7 cellular contexts compared by ENCODE assay signal in the genomic region with DNA sequence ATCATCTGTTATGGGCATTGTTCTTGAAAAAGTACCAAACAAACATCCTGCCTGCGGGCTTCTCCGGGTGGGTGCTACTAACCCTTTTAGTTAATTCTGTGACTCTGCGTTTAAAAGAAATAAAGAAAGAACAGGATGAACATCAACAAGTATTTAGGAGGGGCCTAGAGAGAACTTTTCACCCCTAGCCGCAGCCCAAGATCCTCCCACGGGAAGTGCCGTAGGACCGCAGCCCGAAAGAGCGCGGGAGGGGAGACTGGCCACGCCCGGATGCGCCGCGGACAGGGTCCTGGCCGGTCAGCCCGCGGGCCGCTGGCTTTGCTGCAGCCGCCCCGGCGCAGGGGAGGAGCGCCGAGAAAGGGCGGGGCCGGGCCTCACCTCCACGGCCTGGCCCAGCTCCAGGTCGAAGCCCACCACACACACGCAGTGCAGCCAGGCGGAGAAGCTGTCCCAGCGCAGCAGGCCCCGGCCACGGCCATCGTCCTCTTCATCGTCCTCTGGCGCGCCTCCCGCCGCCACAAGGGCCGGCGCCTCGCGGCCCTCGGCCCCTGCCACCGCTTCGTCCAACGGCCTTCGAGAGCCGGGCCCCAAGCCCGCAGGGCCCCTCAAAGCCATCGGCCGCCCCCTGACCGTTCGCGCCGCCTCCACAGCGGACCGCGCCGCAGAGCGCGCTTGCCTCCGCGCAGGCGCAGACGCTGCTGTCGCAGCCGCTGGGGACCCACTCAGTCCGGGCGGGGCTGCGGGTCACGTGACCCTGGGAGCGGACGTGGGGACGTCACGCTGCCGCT.
DNase-seq lines count a peak whose midpoint lies in the region; ATAC-seq and TF ChIP-seq lines count a peak whose summit lies in the region.

A gene with protein sequence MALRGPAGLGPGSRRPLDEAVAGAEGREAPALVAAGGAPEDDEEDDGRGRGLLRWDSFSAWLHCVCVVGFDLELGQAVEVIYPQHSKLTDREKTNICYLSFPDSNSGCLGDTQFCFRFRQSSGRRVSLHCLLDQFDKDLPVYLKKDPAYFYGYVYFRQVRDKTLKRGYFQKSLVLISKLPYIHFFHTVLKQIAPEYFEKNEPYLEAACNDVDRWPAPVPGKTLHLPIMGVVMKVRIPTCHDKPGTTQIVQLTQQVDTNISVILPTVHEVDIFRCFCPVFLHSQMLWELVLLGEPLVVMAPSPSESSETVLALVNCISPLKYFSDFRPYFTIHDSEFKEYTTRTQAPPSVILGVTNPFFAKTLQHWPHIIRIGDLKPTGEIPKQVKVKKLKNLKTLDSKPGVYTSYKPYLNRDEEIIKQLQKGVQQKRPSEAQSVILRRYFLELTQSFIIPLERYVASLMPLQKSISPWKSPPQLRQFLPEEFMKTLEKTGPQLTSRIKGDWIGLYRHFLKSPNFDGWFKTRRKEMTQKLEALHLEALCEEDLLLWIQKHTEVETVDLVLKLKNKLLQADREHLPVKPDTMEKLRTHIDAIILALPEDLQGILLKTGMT (minus strand): TSS at position 674 of the 788 bp plus-strand sequence. CDS start 59 bp downstream, at position 615.

- ATAC-seq in GM18511 (IDR thresholded peaks at IDR 0.05; ENCODE audit: unreplicated experiment) (peak; percentile 83), HG02981 (IDR thresholded peaks at IDR 0.05; ENCODE audit: unreplicated experiment) (peak; percentile 72)

- DNase-seq in NCI-H2081 treated with DMSO at 0.1 percent for 48 hours (lab: John Stamatoyannopoulos, UW) (peak; percentile 45), T1000 (lab: John Stamatoyannopoulos, UW) (peak; percentile 90), astrocyte of the spinal cord (ENCODE audit: low read depth, low spot score) (peak; percentile 91), hippocampal formation (lab: John Stamatoyannopoulos, UW) (peak; percentile 85 to 93), retinal pigment epithelial cell (ENCODE audit: low read depth) (peak; percentile 56)

- H3K4me3 ChIP-seq in astrocyte of the spinal cord (ENCODE audit: low read depth, low read length), result peak within 1 kb of the TSS; percentile 70
- H3K4me3 ChIP-seq in retinal pigment epithelial cell (ENCODE audit: low read length), result peak within 1 kb of the TSS; percentile 66

- in situ Hi-C loops in astrocyte of the spinal cord (cut with HindIII; ENCODE audit: low sequenced_read_pairs), result no loop called here

- no peak for TF ChIP-seq CTCF in astrocyte of the spinal cord (IDR thresholded peaks at IDR 0.05; ENCODE audit: low read depth, low read length)
- no peak for TF ChIP-seq CTCF in retinal pigment epithelial cell (conservative IDR thresholded peaks at IDR 0.05; ENCODE audit: low read depth, low read length)

Comparison
In these comparisons a context has a peak if more than half of its experiments do, and no peak if none do; other contexts are left out.
1. Peak in every context shown above with its lines: DNase-seq, ATAC-seq and H3K4me3 ChIP-seq.